8 cellular contexts compared by ENCODE assay signal in genomic region chr19:40090256-40091204, GRCh38. TPM values are rescaled to one million over a fixed set of nuclear protein-coding genes. Genes with fewer than 3 reads are reported as not detected.
A peak's percentile ranks its signal among the peaks of the same experiment; 100 is the strongest.
DNase-seq lines count a peak whose midpoint lies in the region; FAIRE-seq and TF ChIP-seq lines count a peak whose summit lies in the region.

ZNF780A (minus strand) TSS chr19:40090943; CDS start chr19:40084753, 6,190 bp downstream.

- peak within 1 kb of the TSS; percentile 100 for H3K4me3 Mint-ChIP-seq in activated naive CD4-positive, alpha-beta T cell treated with anti-CD3 and anti-CD28 coated beads, Interleukin-2, amount 50 U/mL, for 24 hours

- TF ChIP-seq POLR2A in H54 (IDR thresholded peaks at IDR 0.05; ENCODE audit: low read depth, low read length) = peak; percentile 82

- peak within 1 kb of the TSS; percentile 90 for H3K27ac ChIP-seq in neutrophil

- H3K4me1 ChIP-seq in neutrophil (ENCODE audit: control insufficient read depth in 1 of 2, insufficient read depth in 1 of 2, low read depth in 1 of 2, low read length in 1 of 2) = peaks cover 24 to 38% of the 10 kb centered on the region in 2 experiments

- H3K9me3 Mint-ChIP-seq in activated naive CD4-positive, alpha-beta T cell treated with anti-CD3 and anti-CD28 coated beads, Interleukin-2, amount 50 U/mL, for 24 hours = no peaks in the 10 kb centered on the region

- H3K36me3 ChIP-seq in neutrophil = no peaks in the 10 kb centered on the region

- peaks cover 13% of the 10 kb centered on the region for H3K36me3 Mint-ChIP-seq in activated naive CD4-positive, alpha-beta T cell treated with anti-CD3 and anti-CD28 coated beads, Interleukin-2, amount 50 U/mL, for 24 hours

- DNase-seq in DMS79 treated with DMSO at 0.1 percent for 48 hours (lab: John Stamatoyannopoulos, UW) (peak; percentile 74), H54 (ENCODE audit: insufficient read length, low spot score) (peak; percentile 72), MV-4-11 (lab: John Stamatoyannopoulos, UW) (peak; percentile 81), SKM-1 (lab: John Stamatoyannopoulos, UW; ENCODE audit: unreplicated experiment) (peak; percentile 24), globus pallidus (ENCODE audit: low spot score) (peak; percentile 78)

- H3K27me3 Mint-ChIP-seq in activated naive CD4-positive, alpha-beta T cell treated with anti-CD3 and anti-CD28 coated beads, Interleukin-2, amount 50 U/mL, for 24 hours = peaks cover 3% of the 10 kb centered on the region

- H3K27me3 ChIP-seq in neutrophil = peaks cover 33% of the 10 kb centered on the region

- FAIRE-seq in H54 (lab: Jason Lieb, UNC) = peak; percentile 96

- TF ChIP-seq CTCF in neutrophil (IDR thresholded peaks at IDR 0.05) (no peak), subcutaneous adipose tissue (IDR thresholded peaks at IDR 0.05; ENCODE audit: low read depth) (no peak)

- peak within 1 kb of the TSS; percentile 99 for H3K27ac Mint-ChIP-seq in activated naive CD4-positive, alpha-beta T cell treated with anti-CD3 and anti-CD28 coated beads, Interleukin-2, amount 50 U/mL, for 24 hours

- H3K9me3 ChIP-seq in neutrophil = no peaks in the 10 kb centered on the region

- peak within 1 kb of the TSS; percentile 76 to 97 for H3K4me3 ChIP-seq in neutrophil (ENCODE audit: low read depth in 1 of 2, low read length in 1 of 2)

- H3K4me1 Mint-ChIP-seq in activated naive CD4-positive, alpha-beta T cell treated with anti-CD3 and anti-CD28 coated beads, Interleukin-2, amount 50 U/mL, for 24 hours = peaks cover 50% of the 10 kb centered on the region

RNA-seq across cellular contexts. Expression of gene ZNF780A, which starts in this region (rescaled TPM):
- total RNA-seq in subcutaneous adipose tissue = 10 to 100 TPM in 3 of 4 donors, 1 to 10 TPM in 1; 7.0 to 14.5 (median 12.4) TPM

Comparison
In these comparisons a context has a peak if more than half of its experiments do, and no peak if none do; other contexts are left out.
1. Peak in every context shown above with its lines: DNase-seq, H3K4me3 ChIP-seq and H3K27ac ChIP-seq.
2. DNase-seq: peak in every context shown above with its lines; median percentile 81 in MV-4-11; 78 in globus pallidus; 74 in DMS79 treated with DMSO at 0.1 percent for 48 hours; 72 in H54; 24 in SKM-1.